8 cellular contexts compared by ENCODE assay signal in genomic region chr4:8205749-8206611, GRCh38. TPM values are rescaled to one million over a fixed set of nuclear protein-coding genes. Genes with fewer than 3 reads are reported as not detected.
A peak's percentile ranks its signal among the peaks of the same experiment; 100 is the strongest.
DNase-seq lines count a peak whose midpoint lies in the region; ATAC-seq and TF ChIP-seq lines count a peak whose summit lies in the region.

No MANE protein-coding gene starts in this region.

- no peak for ATAC-seq in HG02938 (IDR thresholded peaks at IDR 0.05; ENCODE audit: unreplicated experiment)

- POLR2A ChIA-PET in HEK293T (lab: Yijun Ruan, JAX): no interaction called here

- WGBS in suprapubic skin: 57% methylated on average over 16 of the region's 26 CpGs

- no peaks in the 10 kb centered on the region for H3K4me1 ChIP-seq in endocrine pancreas (ENCODE audit: control insufficient read depth, insufficient read depth, low read length)
- peaks cover 27% of the 10 kb centered on the region for H3K4me1 ChIP-seq in suprapubic skin

- peak overlapping the region; percentile 41 for H3K27ac ChIP-seq in suprapubic skin

- TF ChIP-seq EP300 in suprapubic skin (IDR thresholded peaks at IDR 0.05): no peak

- H3K4me3 ChIP-seq in endocrine pancreas (ENCODE audit: control insufficient read depth, insufficient read depth, low read length) (no peak overlapping the region), suprapubic skin (no peak overlapping the region)

- no peaks in the 10 kb centered on the region for H3K27me3 ChIP-seq in endocrine pancreas (ENCODE audit: control insufficient read depth, insufficient read depth, low read length)
- no peaks in the 10 kb centered on the region for H3K27me3 ChIP-seq in suprapubic skin

- H3K9ac ChIP-seq in endocrine pancreas (ENCODE audit: control insufficient read depth, insufficient read depth, low read length): peak overlapping the region; percentile 20

- no peak for TF ChIP-seq POLR2A in suprapubic skin (IDR thresholded peaks at IDR 0.05)

- CTCF ChIA-PET in HEK293T (lab: Yijun Ruan, JAX): interaction anchor here (1.1 kb wide), 1 partner anchor 36 kb away, joined by 3 read pairs; no protein-coding TSS in a partner anchor

- DNase-seq in NCI-H2171 treated with DMSO at 0.1 percent for 48 hours (lab: John Stamatoyannopoulos, UW) (peak; percentile 53), NCI-H2171 (lab: John Stamatoyannopoulos, UW) (no peak), NCI-H345 (lab: John Stamatoyannopoulos, UW) (peak; percentile 63), suprapubic skin (ENCODE audit: low spot score in 2 of 2) (no peak), HEK293T (ENCODE audit: extremely low spot score) (no peak), NCI-H2227 treated with DMSO at 0.1 percent for 48 hours (lab: John Stamatoyannopoulos, UW) (no peak)

- no peaks in the 10 kb centered on the region for H3K36me3 ChIP-seq in endocrine pancreas (ENCODE audit: control insufficient read depth, insufficient read depth, low read length)
- H3K36me3 ChIP-seq in suprapubic skin: peaks cover 5% of the 10 kb centered on the region

- no peak for TF ChIP-seq CTCF in suprapubic skin (IDR thresholded peaks at IDR 0.05)

- no peaks in the 10 kb centered on the region for H3K9me3 ChIP-seq in endocrine pancreas (ENCODE audit: control insufficient read depth, low read length)
- H3K9me3 ChIP-seq in suprapubic skin: no peaks in the 10 kb centered on the region

TF ChIP-seq in HEK293T, 16 proteins besides CTCF, POLR2A, EP300 and RAD21:
- TF ChIP-seq TARDBP (IDR thresholded peaks at IDR 0.05) (no peak), SUZ12 (IDR thresholded peaks at IDR 0.05) (no peak), SP1 (IDR thresholded peaks at IDR 0.05) (no peak), LEF1 (IDR thresholded peaks at IDR 0.05; ENCODE audit: borderline replicate concordance) (no peak), BHLHE40 (IDR thresholded peaks at IDR 0.05; ENCODE audit: borderline replicate concordance) (no peak), NFRKB (IDR thresholded peaks at IDR 0.05) (no peak), FOXA1 (IDR thresholded peaks at IDR 0.05) (no peak), CTBP1 (IDR thresholded peaks at IDR 0.05; ENCODE audit: borderline replicate concordance) (no peak), ARNT (IDR thresholded peaks at IDR 0.05) (no peak), ELF4 (IDR thresholded peaks at IDR 0.05) (no peak), FOXK2 (IDR thresholded peaks at IDR 0.05) (no peak), L3MBTL2 (conservative IDR thresholded peaks at IDR 0.05) (no peak)
TF ChIP-seq in HEK293T: peak in this region for 0.

RNA-seq across cellular contexts. Expression of gene SH3TC1, which starts 6.9 kb away (rescaled TPM):
- total RNA-seq in suprapubic skin: 10 to 100 TPM in 2 of 4 donors, 1 to 10 TPM in 2; 6.3 to 15.1 (median 9.9) TPM

RNA-seq across cellular contexts. Expression of gene ABLIM2, which starts 47.4 kb away (rescaled TPM):
- total RNA-seq in suprapubic skin: 10 to 100 TPM; 11.2 to 16.9 (median 13.3) TPM

Comparison
In these comparisons a context has a peak if more than half of its experiments do, and no peak if none do; other contexts are left out.
1. DNase-seq: peak in NCI-H2171 treated with DMSO at 0.1 percent for 48 hours (single experiment) and NCI-H345 (single experiment); none in NCI-H2171 (single experiment), suprapubic skin (0 of 2), HEK293T (single experiment) and NCI-H2227 treated with DMSO at 0.1 percent for 48 hours (single experiment).